Comparison of ENCODE assay signal across 28 cellular contexts in the genomic region with DNA sequence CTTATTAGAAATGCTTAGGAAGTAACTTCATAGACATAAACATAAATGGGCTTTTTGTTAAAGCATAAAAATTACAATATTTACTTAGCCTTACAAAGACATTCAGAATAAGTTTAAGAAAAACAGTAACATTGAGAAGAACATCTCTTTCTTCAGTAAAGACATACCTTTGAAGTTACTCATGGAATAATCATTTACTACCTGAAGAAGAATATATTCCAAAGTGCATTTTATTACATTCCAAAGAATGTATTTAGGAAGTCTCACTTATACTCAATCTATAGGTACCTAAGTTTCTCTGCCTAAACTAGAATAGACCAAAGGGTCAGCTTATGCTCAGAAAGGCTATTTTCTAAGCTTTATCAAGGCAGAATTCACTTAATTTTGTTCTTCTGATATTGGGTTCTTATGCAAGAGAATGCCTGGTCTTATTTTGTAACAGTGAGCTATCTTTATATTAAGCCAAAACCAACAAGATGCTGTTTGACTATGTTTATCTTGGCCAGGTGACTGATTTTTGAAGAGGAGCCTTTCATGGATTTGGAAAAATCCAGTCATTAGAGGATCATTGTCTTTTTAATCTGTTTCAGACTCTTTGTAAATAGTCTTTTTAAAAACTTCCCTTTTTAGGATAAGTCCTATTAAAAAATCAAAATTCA.
A peak's percentile ranks its signal among the peaks of the same experiment; 100 is the strongest.
DNase-seq lines count a peak whose midpoint lies in the region; ATAC-seq, FAIRE-seq and TF ChIP-seq lines count a peak whose summit lies in the region.
"Had no signal": no experiment of that assay in that cellular context is flagged by ENCODE, and none has a peak within 500 bp of the region (broad histone marks: within the 10 kb centered on the region; RNA-seq: fewer than 3 reads in every experiment).

No MANE protein-coding gene starts in this region.

- peak; percentile 23 for FAIRE-seq in astrocyte (lab: Jason Lieb, UNC)

- H3K9me2 ChIP-seq in Karpas-422 (replicated peaks; ENCODE audit: insufficient read depth, low read length): no peaks in the 10 kb centered on the region

- ATAC-seq in activated T-helper 17 cell treated with anti-CD3 and anti-CD28 coated beads, Interleukin-2, amount 50 U/mL, for 72 hours (replicated peaks): no peak
- no peak for ATAC-seq in GM19395 (IDR thresholded peaks at IDR 0.05; ENCODE audit: unreplicated experiment)
- ATAC-seq: naive thymus-derived CD8-positive, alpha-beta T cell; T-helper 17 cell had no signal

- H3K27ac ChIP-seq in astrocyte (ENCODE audit: low read depth, low read length) (no peak overlapping the region), Karpas-422 (ENCODE audit: low read length) (no peak overlapping the region)
- H3K27ac ChIP-seq: 22Rv1, C4-2B, epithelial cell of prostate, thoracic aorta had no signal

- no peaks in the 10 kb centered on the region for H3K36me3 Mint-ChIP-seq in astrocyte (ENCODE audit: low read depth, unreplicated experiment)
- H3K36me3 Mint-ChIP-seq in activated T-helper 17 cell treated with anti-CD3 and anti-CD28 coated beads, Interleukin-2, amount 50 U/mL, for 72 hours (ENCODE audit: low read depth): peaks cover 17% of the 10 kb centered on the region

- no peak overlapping the region for H3K4me3 Mint-ChIP-seq in astrocyte (ENCODE audit: unreplicated experiment)
- H3K4me3 Mint-ChIP-seq in activated T-helper 17 cell treated with anti-CD3 and anti-CD28 coated beads, Interleukin-2, amount 50 U/mL, for 72 hours: no peak overlapping the region
- H3K4me3 Mint-ChIP-seq: activated B cell treated with CpG ODN at 0.5 μM for 24 hours; activated CD4-positive, alpha-beta memory T cell treated with anti-CD3 and anti-CD28 coated beads, Interleukin-2, amount 10 ng/mL, durations not matched to agents 7 days and 5 days; activated naive CD4-positive, alpha-beta T cell treated with anti-CD3 and anti-CD28 coated beads, Interleukin-2, amount 50 U/mL, for 24 hours; brain; naive thymus-derived CD8-positive, alpha-beta T cell; T-helper 17 cell had no signal

- H3K4me1 ChIP-seq in astrocyte (ENCODE audit: insufficient read depth, low read length): peaks cover 37% of the 10 kb centered on the region
- peaks cover 13% of the 10 kb centered on the region for H3K4me1 ChIP-seq in Karpas-422 (ENCODE audit: low read length)

- no peak overlapping the region for H3K27ac Mint-ChIP-seq in astrocyte (ENCODE audit: unreplicated experiment)
- H3K27ac Mint-ChIP-seq in activated T-helper 17 cell treated with anti-CD3 and anti-CD28 coated beads, Interleukin-2, amount 50 U/mL, for 72 hours: no peak overlapping the region
- H3K27ac Mint-ChIP-seq: activated B cell treated with CpG ODN at 0.5 μM for 24 hours; activated CD4-positive, alpha-beta memory T cell treated with anti-CD3 and anti-CD28 coated beads, Interleukin-2, amount 10 ng/mL, durations not matched to agents 7 days and 5 days; activated naive CD4-positive, alpha-beta T cell treated with anti-CD3 and anti-CD28 coated beads, Interleukin-2, amount 50 U/mL, for 24 hours; brain; naive thymus-derived CD8-positive, alpha-beta T cell; progenitor cell of endocrine pancreas had no signal

- no peaks in the 10 kb centered on the region for H4K20me1 ChIP-seq in astrocyte (ENCODE audit: insufficient read depth, low read length)
- H4K20me1 ChIP-seq in Karpas-422 (ENCODE audit: insufficient read depth, low read depth, low read length): no peaks in the 10 kb centered on the region

- H3K79me2 ChIP-seq in astrocyte (ENCODE audit: insufficient read depth, low read length) (no peaks in the 10 kb centered on the region), Karpas-422 (ENCODE audit: low read length) (no peaks in the 10 kb centered on the region)

- H3K27me3 ChIP-seq in astrocyte (ENCODE audit: insufficient read depth, low read length): no peaks in the 10 kb centered on the region
- no peaks in the 10 kb centered on the region for H3K27me3 ChIP-seq in kidney epithelial cell (ENCODE audit: control insufficient read depth, insufficient read depth, low read length)
- no peaks in the 10 kb centered on the region for H3K27me3 ChIP-seq in Karpas-422 (ENCODE audit: low read length)
- H3K27me3 ChIP-seq: dorsolateral prefrontal cortex had no signal

- no peaks in the 10 kb centered on the region for H3K27me3 Mint-ChIP-seq in astrocyte (ENCODE audit: low read depth, unreplicated experiment)
- no peaks in the 10 kb centered on the region for H3K27me3 Mint-ChIP-seq in activated T-helper 17 cell treated with anti-CD3 and anti-CD28 coated beads, Interleukin-2, amount 50 U/mL, for 72 hours
- H3K27me3 Mint-ChIP-seq: activated B cell treated with CpG ODN at 0.5 μM for 24 hours; activated CD4-positive, alpha-beta memory T cell treated with anti-CD3 and anti-CD28 coated beads, Interleukin-2, amount 10 ng/mL, durations not matched to agents 7 days and 5 days; activated naive CD4-positive, alpha-beta T cell treated with anti-CD3 and anti-CD28 coated beads, Interleukin-2, amount 50 U/mL, for 24 hours; brain; naive thymus-derived CD8-positive, alpha-beta T cell; progenitor cell of endocrine pancreas; T-helper 17 cell had no signal

- TF ChIP-seq CTCF in astrocyte (IDR thresholded peaks at IDR 0.05; ENCODE audit: insufficient read depth, low read depth, low read length) (no peak), kidney epithelial cell (IDR thresholded peaks at IDR 0.05; ENCODE audit: insufficient read depth, low read length, poor library complexity, severe bottlenecking) (no peak)

- H3K4me3 ChIP-seq in astrocyte (ENCODE audit: insufficient read depth, low read depth, low read length) (no peak overlapping the region), kidney epithelial cell (ENCODE audit: low read depth, low read length) (no peak overlapping the region), Karpas-422 (ENCODE audit: low read length) (no peak overlapping the region)
- H3K4me3 ChIP-seq: dorsolateral prefrontal cortex, thoracic aorta had no signal

- DNase-seq in DMS53 (lab: John Stamatoyannopoulos, UW) (peak; percentile 25), DMS53 treated with DMSO at 0.1 percent for 48 hours (lab: John Stamatoyannopoulos, UW; ENCODE audit: unreplicated experiment) (no peak), astrocyte (ENCODE audit: low read depth) (peak; percentile 65), kidney epithelial cell (ENCODE audit: low read depth) (peak; percentile 19), stromal cell of bone marrow (ENCODE audit: low read depth) (peak; percentile 54), Karpas-422 (no peak)
- DNase-seq: activated B cell treated with CpG ODN at 0.5 μM for 24 hours; activated CD4-positive, alpha-beta memory T cell treated with anti-CD3 and anti-CD28 coated beads, Interleukin-2, amount 10 ng/mL, durations not matched to agents 7 days and 5 days; activated T-cell treated with anti-CD3 and anti-CD28 coated beads, Interleukin-2, amount 50 U/mL, for 1 hour; DMS153; dorsolateral prefrontal cortex; GOT3; head of caudate nucleus; MM.1S; naive thymus-derived CD8-positive, alpha-beta T cell; NCI-H1930; NCI-H446 treated with DMSO at 0.1 percent for 48 hours; Right ventricle myocardium superior; T-helper 17 cell had no signal

- H3K4me2 ChIP-seq in astrocyte (ENCODE audit: low read length): no peak overlapping the region
- no peak overlapping the region for H3K4me2 ChIP-seq in Karpas-422 (ENCODE audit: low read depth, low read length, poor library complexity, severe bottlenecking)

- H3K9me3 ChIP-seq in astrocyte (ENCODE audit: insufficient read depth, low read depth, low read length) (no peaks in the 10 kb centered on the region), Karpas-422 (ENCODE audit: low read length) (no peaks in the 10 kb centered on the region)
- H3K9me3 ChIP-seq: thoracic aorta had no signal

- H3K9me3 Mint-ChIP-seq in astrocyte (ENCODE audit: unreplicated experiment): no peaks in the 10 kb centered on the region
- H3K9me3 Mint-ChIP-seq in activated T-helper 17 cell treated with anti-CD3 and anti-CD28 coated beads, Interleukin-2, amount 50 U/mL, for 72 hours: no peaks in the 10 kb centered on the region
- H3K9me3 Mint-ChIP-seq: activated B cell treated with CpG ODN at 0.5 μM for 24 hours; activated CD4-positive, alpha-beta memory T cell treated with anti-CD3 and anti-CD28 coated beads, Interleukin-2, amount 10 ng/mL, durations not matched to agents 7 days and 5 days; activated naive CD4-positive, alpha-beta T cell treated with anti-CD3 and anti-CD28 coated beads, Interleukin-2, amount 50 U/mL, for 24 hours; brain; naive thymus-derived CD8-positive, alpha-beta T cell had no signal

- H3K9ac ChIP-seq in astrocyte (ENCODE audit: low read length) (no peak overlapping the region), Karpas-422 (ENCODE audit: low read length) (no peak overlapping the region)

- peaks cover 15% of the 10 kb centered on the region for H3K4me1 Mint-ChIP-seq in astrocyte (ENCODE audit: low read depth, unreplicated experiment)
- no peaks in the 10 kb centered on the region for H3K4me1 Mint-ChIP-seq in activated T-helper 17 cell treated with anti-CD3 and anti-CD28 coated beads, Interleukin-2, amount 50 U/mL, for 72 hours
- H3K4me1 Mint-ChIP-seq: activated B cell treated with CpG ODN at 0.5 μM for 24 hours had no signal

- H2AFZ ChIP-seq in astrocyte (ENCODE audit: low read depth, low read length) (no peak overlapping the region), Karpas-422 (ENCODE audit: low read length) (no peak overlapping the region)

- H3K36me3 ChIP-seq in astrocyte (ENCODE audit: insufficient read depth, low read length): no peaks in the 10 kb centered on the region
- no peaks in the 10 kb centered on the region for H3K36me3 ChIP-seq in kidney epithelial cell (ENCODE audit: control insufficient read depth, insufficient read depth, low read length)
- H3K36me3 ChIP-seq in Karpas-422 (ENCODE audit: insufficient read depth, low read length): peaks cover 8% of the 10 kb centered on the region; the same call in 1 of the 2 replicates
- H3K36me3 ChIP-seq: thoracic aorta had no signal

Comparison
In these comparisons a context has a peak if more than half of its experiments do, and no peak if none do; other contexts are left out.
1. DNase-seq: peak in DMS53 (single experiment), astrocyte (single experiment), kidney epithelial cell (single experiment) and stromal cell of bone marrow (single experiment); none in DMS53 treated with DMSO at 0.1 percent for 48 hours (single experiment) and Karpas-422 (single experiment).